In genomic region chr22:37726240-37726887, GRCh38 we compare ENCODE assay signal across 11 cellular contexts. TPM values are rescaled to one million over a fixed set of nuclear protein-coding genes. Genes with fewer than 3 reads are reported as not detected.
DNase-seq lines count a peak whose midpoint lies in the region; ATAC-seq and TF ChIP-seq lines count a peak whose summit lies in the region.
"Had no signal": no experiment of that assay in that cellular context is flagged by ENCODE, and none has a peak within 500 bp of the region (broad histone marks: within the 10 kb centered on the region; RNA-seq: fewer than 3 reads in every experiment).

No MANE protein-coding gene starts in this region.

- 0 out of 2 replicates have a peak, but pooled peaks cover 3% of the 10 kb centered on the region for H3K9me1 ChIP-seq in IMR-90 (ENCODE audit: insufficient read depth, low read length)

- H3K14ac ChIP-seq in IMR-90 (replicated peaks; ENCODE audit: low read depth, low read length), result no peak overlapping the region

- H3K18ac ChIP-seq in IMR-90 (ENCODE audit: low read depth, low read length), result no peak overlapping the region

- H3K4ac ChIP-seq in IMR-90 (ENCODE audit: low read depth, low read length), result no peak overlapping the region

- H2BK120ac ChIP-seq in IMR-90 (ENCODE audit: low read depth, low read length), result no peak overlapping the region

- TF ChIP-seq RAD21 in IMR-90 (IDR thresholded peaks at IDR 0.05; ENCODE audit: low read length), result peak; percentile 47

- no peaks in the 10 kb centered on the region for H3K79me1 ChIP-seq in IMR-90 (ENCODE audit: low read depth in 1 of 2, low read length in 2 of 2)

- H3K27ac Mint-ChIP-seq in activated T-helper 17 cell treated with anti-CD3 and anti-CD28 coated beads, Interleukin-2, amount 50 U/mL, for 72 hours, result no peak overlapping the region
- H3K27ac Mint-ChIP-seq: activated naive CD4-positive, alpha-beta T cell treated with anti-CD3 and anti-CD28 coated beads, Interleukin-2, amount 50 U/mL, for 24 hours had no signal

- no peak overlapping the region for H3K4me2 ChIP-seq in IMR-90 (ENCODE audit: low read depth, low read length)

- H2AFZ ChIP-seq in IMR-90 (replicated peaks; ENCODE audit: low read length, poor library complexity), result no peak overlapping the region

- CTCF ChIA-PET in BJ (lab: Yijun Ruan, JAX) (no interaction called here), IMR-90 (lab: Yijun Ruan, JAX) (no interaction called here)

- POLR2A ChIA-PET in BJ (lab: Charles Lee), result no interaction called here
- POLR2A ChIA-PET in IMR-90 (lab: Charles Lee; ENCODE audit: unreplicated experiment), result no interaction called here

- no peak for DNase-seq in BJ (ENCODE audit: low read depth)
- DNase-seq in IMR-90, result peak; percentile 55
- DNase-seq in left colon, result no peak
- no peak for DNase-seq in cerebellum (ENCODE audit: low spot score)
- DNase-seq in SHP77 (lab: John Stamatoyannopoulos, UW), result no peak
- DNase-seq: NCI-H510A treated with DMSO at 0.1 percent for 48 hours had no signal

- no peaks in the 10 kb centered on the region for H3K9me3 Mint-ChIP-seq in activated T-helper 17 cell treated with anti-CD3 and anti-CD28 coated beads, Interleukin-2, amount 50 U/mL, for 72 hours
- H3K9me3 Mint-ChIP-seq: activated naive CD4-positive, alpha-beta T cell treated with anti-CD3 and anti-CD28 coated beads, Interleukin-2, amount 50 U/mL, for 24 hours had no signal

- no peaks in the 10 kb centered on the region for H3K27me3 Mint-ChIP-seq in activated T-helper 17 cell treated with anti-CD3 and anti-CD28 coated beads, Interleukin-2, amount 50 U/mL, for 72 hours
- H3K27me3 Mint-ChIP-seq: activated naive CD4-positive, alpha-beta T cell treated with anti-CD3 and anti-CD28 coated beads, Interleukin-2, amount 50 U/mL, for 24 hours had no signal

- H4K5ac ChIP-seq in IMR-90 (ENCODE audit: low read depth, low read length), result no peak overlapping the region

- no peak overlapping the region for H3K9ac ChIP-seq in IMR-90 (ENCODE audit: low read depth, low read length)

- 0 out of 2 replicates have a peak, but pooled peaks have one; percentile 21 for TF ChIP-seq CTCF in BJ (IDR thresholded peaks at IDR 0.05; ENCODE audit: insufficient read depth, low read depth, low read length)
- peak; percentile 39 for TF ChIP-seq CTCF in IMR-90 (conservative IDR thresholded peaks at IDR 0.05; ENCODE audit: low read depth, low read length)

- intact Hi-C loops in IMR-90 (cut with micrococcal nuclease) (no loop called here), left colon (cut with DNase I, micrococcal nuclease) (no loop called here)

- ATAC-seq in IMR-90 (ENCODE audit: low read depth) (peak; percentile 73), left colon (peak; percentile 31), GM21717 (IDR thresholded peaks at IDR 0.05; ENCODE audit: unreplicated experiment) (no peak), HG03342 (IDR thresholded peaks at IDR 0.05; ENCODE audit: unreplicated experiment) (no peak)
- ATAC-seq in activated T-helper 17 cell treated with anti-CD3 and anti-CD28 coated beads, Interleukin-2, amount 50 U/mL, for 72 hours (replicated peaks), result peak; percentile 56

- no peaks in the 10 kb centered on the region for H3K27me3 ChIP-seq in BJ (ENCODE audit: control insufficient read depth, insufficient read depth, low read length)
- no peaks in the 10 kb centered on the region for H3K27me3 ChIP-seq in IMR-90 (ENCODE audit: control insufficient read depth, insufficient read depth, low read length)

- no peak overlapping the region for H2BK20ac ChIP-seq in IMR-90 (ENCODE audit: low read depth, low read length)

- no peak overlapping the region for H2AK5ac ChIP-seq in IMR-90 (ENCODE audit: low read depth, low read length)

- no peak overlapping the region for H2AK9ac ChIP-seq in IMR-90 (replicated peaks; ENCODE audit: low read depth, low read length, poor library complexity)

- BruUV-seq in IMR-90 (replicated peaks; lab: Mats Ljungman, UMichigan), result no TSS peak

- 95% methylated on average over 9 of the region's 20 CpGs; no CpG with 5 or more reads in 1 of the 2 experiments for WGBS in IMR-90 (ENCODE audit: extremely low coverage in 2 of 2, insufficient read length in 1 of 2), 2 experiments

- H3K27ac ChIP-seq in IMR-90 (ENCODE audit: insufficient read depth, low read length), result no peak overlapping the region
- H3K27ac ChIP-seq: VCaP had no signal

- dilution Hi-C loops in IMR-90 (cut with HindIII; ENCODE audit: low sequenced_read_pairs, unreplicated experiment), result no loop called here

- no peaks in the 10 kb centered on the region for H3K36me3 ChIP-seq in BJ (ENCODE audit: control insufficient read depth, insufficient read depth, low read length)
- peaks cover 1% of the 10 kb centered on the region; the same call in 1 of the 2 replicates for H3K36me3 ChIP-seq in IMR-90 (ENCODE audit: control insufficient read depth, insufficient read depth, low read length)

- peaks cover 4% of the 10 kb centered on the region for H3K4me1 ChIP-seq in IMR-90 (ENCODE audit: control insufficient read depth, insufficient read depth, low read length)

- H3K4me1 Mint-ChIP-seq in activated T-helper 17 cell treated with anti-CD3 and anti-CD28 coated beads, Interleukin-2, amount 50 U/mL, for 72 hours, result peaks cover 6% of the 10 kb centered on the region
- H3K4me1 Mint-ChIP-seq: activated naive CD4-positive, alpha-beta T cell treated with anti-CD3 and anti-CD28 coated beads, Interleukin-2, amount 50 U/mL, for 24 hours had no signal

- no peaks in the 10 kb centered on the region for H3K36me3 Mint-ChIP-seq in activated T-helper 17 cell treated with anti-CD3 and anti-CD28 coated beads, Interleukin-2, amount 50 U/mL, for 72 hours (ENCODE audit: low read depth)

- H4K8ac ChIP-seq in IMR-90 (ENCODE audit: low read depth in 2 of 2, low read length in 2 of 2), result no peak overlapping the region

- H3K4me3 ChIP-seq in BJ (ENCODE audit: low read depth, low read length), result no peak overlapping the region
- no peak overlapping the region for H3K4me3 ChIP-seq in IMR-90 (ENCODE audit: insufficient read depth, low read depth, low read length)

- no peak overlapping the region for H3K4me3 Mint-ChIP-seq in activated T-helper 17 cell treated with anti-CD3 and anti-CD28 coated beads, Interleukin-2, amount 50 U/mL, for 72 hours
- H3K4me3 Mint-ChIP-seq: activated naive CD4-positive, alpha-beta T cell treated with anti-CD3 and anti-CD28 coated beads, Interleukin-2, amount 50 U/mL, for 24 hours had no signal

- no peak for TF ChIP-seq POLR2A in IMR-90 (IDR thresholded peaks at IDR 0.05; ENCODE audit: low read depth, low read length)

- H2BK15ac ChIP-seq in IMR-90 (ENCODE audit: low read depth, low read length), result no peak overlapping the region

- H3K9me3 ChIP-seq in IMR-90 (ENCODE audit: control insufficient read depth, insufficient read depth, low read length), result no peaks in the 10 kb centered on the region

- H4K91ac ChIP-seq in IMR-90 (ENCODE audit: insufficient read depth, low read depth, low read length), result no peak overlapping the region

- no peak overlapping the region for H3K23ac ChIP-seq in IMR-90 (ENCODE audit: low read depth, low read length)

- no peak overlapping the region for H2BK5ac ChIP-seq in IMR-90 (ENCODE audit: low read depth, low read length, poor library complexity, severe bottlenecking)

- H3K56ac ChIP-seq in IMR-90 (ENCODE audit: extremely low read depth, insufficient read depth, low read length), result no peak overlapping the region

- no peaks in the 10 kb centered on the region for H4K20me1 ChIP-seq in IMR-90 (ENCODE audit: insufficient read depth, low read length)

- in situ Hi-C loops in IMR-90 (cut with MboI; ENCODE audit: low sequenced_read_pairs), result no loop called here

TF ChIP-seq in IMR-90, 13 proteins besides CTCF, POLR2A, EP300 and RAD21:
- TF ChIP-seq NFE2L2 (IDR thresholded peaks at IDR 0.05; ENCODE audit: low read depth, low read length), result no peak
- peak; percentile 44 for TF ChIP-seq SMC3 (IDR thresholded peaks at IDR 0.05; ENCODE audit: low read depth, low read length)
- TF ChIP-seq MAZ (IDR thresholded peaks at IDR 0.05; ENCODE audit: borderline replicate concordance, low read depth, low read length), result no peak
- TF ChIP-seq CEBPB (IDR thresholded peaks at IDR 0.05; ENCODE audit: low read depth, low read length), result no peak
- TF ChIP-seq MAFK (IDR thresholded peaks at IDR 0.05; ENCODE audit: low read depth, low read length), result no peak
- TF ChIP-seq RCOR1 (IDR thresholded peaks at IDR 0.05; ENCODE audit: insufficient replicate concordance, low read length), result no peak

RNA-seq across cellular contexts. Expression of gene TRIOBP, which starts 29.5 kb away (rescaled TPM):
- polyA plus RNA-seq in BJ (2011; rRNA removed) (52.0 and 73.9 TPM in 2 replicates), IMR-90 (2012; rRNA removed) (65.5 and 69.8 TPM in 2 replicates)
- 86.6 and 99.0 TPM in 2 replicates for polyA minus RNA-seq in BJ (2011; rRNA and poly(A)+ RNA removed)
- total RNA-seq in IMR-90 (2012; rRNA removed) (46.4 and 47.5 TPM in 2 replicates), left colon (10 to 100 TPM; 87.2 TPM), cerebellum (28.5 TPM)
- polyA plus RNA-seq in IMR-90 (2012; cell fraction: cytosol; rRNA removed), result 66.8 and 79.6 TPM in 2 replicates
- 42.7 and 68.1 TPM in 2 replicates for polyA plus RNA-seq in IMR-90 (2012; cell fraction: nucleus; rRNA removed; ENCODE audit: low replicate concordance)
- total RNA-seq in activated T-helper 17 cell treated with anti-CD3 and anti-CD28 coated beads, Interleukin-2, amount 50 U/mL, for 72 hours, result 10 to 100 TPM; 28.2 to 36.9 TPM

RNA-seq across cellular contexts. Expression of gene NOL12, which starts 40.2 kb away (rescaled TPM):
- polyA plus RNA-seq in BJ (2011; rRNA removed), result 11.0 and 16.5 TPM in 2 replicates
- polyA minus RNA-seq in BJ (2011; rRNA and poly(A)+ RNA removed), result 6.8 and 8.0 TPM in 2 replicates
- 16.0 and 29.7 TPM in 2 replicates for total RNA-seq in IMR-90 (2012; rRNA removed)
- 25.6 and 25.7 TPM in 2 replicates for polyA plus RNA-seq in IMR-90 (2012; rRNA removed)
- 23.2 and 28.5 TPM in 2 replicates for polyA plus RNA-seq in IMR-90 (2012; cell fraction: cytosol; rRNA removed)
- 44.8 and 73.3 TPM in 2 replicates for polyA plus RNA-seq in IMR-90 (2012; cell fraction: nucleus; rRNA removed; ENCODE audit: low replicate concordance)
- total RNA-seq in activated T-helper 17 cell treated with anti-CD3 and anti-CD28 coated beads, Interleukin-2, amount 50 U/mL, for 72 hours, result 10 to 100 TPM; 22.1 to 46.1 TPM
- total RNA-seq in left colon, result 10 to 100 TPM; 30.3 to 38.2 TPM
- 11.3 TPM for total RNA-seq in cerebellum

RNA-seq across cellular contexts. Expression of gene LGALS1, which starts 50.9 kb away (rescaled TPM):
- polyA plus RNA-seq in BJ (2011; rRNA removed), result 9,083 and 9,143 TPM in 2 replicates
- 3,496 and 6,684 TPM in 2 replicates for polyA minus RNA-seq in BJ (2011; rRNA and poly(A)+ RNA removed)
- total RNA-seq in IMR-90 (2012; rRNA removed), result 9,081 and 15,383 TPM in 2 replicates
- polyA plus RNA-seq in IMR-90 (2012; rRNA removed), result 11,896 and 18,749 TPM in 2 replicates
- 53,551 and 65,152 TPM in 2 replicates for polyA plus RNA-seq in IMR-90 (2012; cell fraction: cytosol; rRNA removed)
- 5,542 and 13,774 TPM in 2 replicates for polyA plus RNA-seq in IMR-90 (2012; cell fraction: nucleus; rRNA removed; ENCODE audit: low replicate concordance)
- total RNA-seq in activated T-helper 17 cell treated with anti-CD3 and anti-CD28 coated beads, Interleukin-2, amount 50 U/mL, for 72 hours, result 1,000 to 10,000 TPM; 1,410 to 2,076 TPM
- 100 to 1,000 TPM in 1 of 2 donors, 10 to 100 TPM in 1; 40.4 to 161 TPM for total RNA-seq in left colon
- 152 TPM for total RNA-seq in cerebellum

Comparison
In these comparisons a context has a peak if more than half of its experiments do, and no peak if none do; other contexts are left out.
1. ATAC-seq: peak in IMR-90 (single experiment), activated T-helper 17 cell treated with anti-CD3 and anti-CD28 coated beads, Interleukin-2, amount 50 U/mL, for 72 hours (single experiment) and left colon (single experiment); none in GM21717 (single experiment) and HG03342 (single experiment).